23 cellular contexts compared by ENCODE assay signal in genomic region chr4:168531305-168531704, GRCh38. TPM values are rescaled to one million over a fixed set of nuclear protein-coding genes. Genes with fewer than 3 reads are reported as not detected.
DNase-seq lines count a peak whose midpoint lies in the region; ATAC-seq and TF ChIP-seq lines count a peak whose summit lies in the region.
"Had no signal": no experiment of that assay in that cellular context is flagged by ENCODE, and none has a peak within 500 bp of the region (broad histone marks: within the 10 kb centered on the region; RNA-seq: fewer than 3 reads in every experiment).

No MANE protein-coding gene starts in this region.

- H3K36me3 ChIP-seq in kidney epithelial cell (ENCODE audit: control insufficient read depth, insufficient read depth, low read length), result no peaks in the 10 kb centered on the region
- H3K36me3 ChIP-seq in stomach, result no peaks in the 10 kb centered on the region

- H3K9me3 ChIP-seq in stomach, result no peaks in the 10 kb centered on the region
- H3K9me3 ChIP-seq: Caco-2 had no signal

- intact Hi-C loops in left colon (cut with DNase I, micrococcal nuclease), result no loop called here
- intact Hi-C loops in stomach (cut with DNase I; ENCODE audit: low total_unique reads), result no loop called here

- H3K4me3 ChIP-seq in kidney epithelial cell (ENCODE audit: low read depth, low read length) (no peak overlapping the region), stomach (no peak overlapping the region)
- H3K4me3 ChIP-seq: PC-9 had no signal

- TF ChIP-seq CTCF in kidney epithelial cell (IDR thresholded peaks at IDR 0.05; ENCODE audit: insufficient read depth, low read length, poor library complexity, severe bottlenecking) (no peak), stomach (IDR thresholded peaks at IDR 0.05) (no peak)

- ATAC-seq in left colon, result no peak
- ATAC-seq: CD8-positive, alpha-beta T cell; HepG2 had no signal

- H3K27me3 ChIP-seq in kidney epithelial cell (ENCODE audit: control insufficient read depth, insufficient read depth, low read length), result no peaks in the 10 kb centered on the region
- H3K27me3 ChIP-seq in stomach, result no peaks in the 10 kb centered on the region

- no peak overlapping the region for H3K27ac ChIP-seq in stomach
- H3K27ac ChIP-seq: 22Rv1, C4-2B, PC-9 had no signal

- H3K4me1 ChIP-seq in stomach, result no peaks in the 10 kb centered on the region
- H3K4me1 ChIP-seq: Caco-2 had no signal

- no peak for TF ChIP-seq POLR2A in stomach (IDR thresholded peaks at IDR 0.05)

- 88 to 92% (median 92%) methylated on average over 4 of the region's 4 CpGs for WGBS in stomach, 5 donors

- DNase-seq in DMS53 (lab: John Stamatoyannopoulos, UW) (peak; percentile 47), DMS53 treated with DMSO at 0.1 percent for 48 hours (lab: John Stamatoyannopoulos, UW; ENCODE audit: unreplicated experiment) (no peak), SW480 (ENCODE audit: low spot score) (peak; percentile 54), kidney epithelial cell (ENCODE audit: low read depth) (peak; percentile 10), left colon (no peak), stomach (no peak)
- DNase-seq in activated CD4-positive, alpha-beta T cell treated with anti-CD3 and anti-CD28 coated beads for 1 hour, result no peak
- DNase-seq: Caco-2; CD8-positive, alpha-beta T cell; DMS79 treated with DMSO at 0.1 percent for 48 hours; GF-D8; KBM-7; MM.1S; NCI-H2029; NCI-H446 treated with DMSO at 0.1 percent for 48 hours; NCI-H526; NCI-H82; RPMI8226; SHP77 had no signal

- no peak for TF ChIP-seq EP300 in stomach (IDR thresholded peaks at IDR 0.05)

RNA-seq across cellular contexts. Expression of gene PALLD, which starts 34.5 kb away (rescaled TPM):
- total RNA-seq in kidney epithelial cell, result 77.4 and 96.4 TPM in 2 replicates
- 100 to 1,000 TPM in 1 of 2 donors, 10 to 100 TPM in 1; 92.7 to 138 TPM for total RNA-seq in left colon
- total RNA-seq in stomach, result 100 to 1,000 TPM; 204 to 984 (median 301) TPM
- polyA plus RNA-seq in stomach, result 100 to 1,000 TPM in 1 of 3 donors, 10 to 100 TPM in 2; 75.9 to 105 (median 85.8) TPM
- total RNA-seq: CD8-positive, alpha-beta T cell had no signal

RNA-seq across cellular contexts. Expression of gene DDX60L, which starts 51.0 kb away (rescaled TPM):
- total RNA-seq in kidney epithelial cell, result 9.7 and 11.8 TPM in 2 replicates
- 10 to 100 TPM; 36.4 to 41.5 TPM for total RNA-seq in left colon
- total RNA-seq in stomach, result 10 to 100 TPM; 14.6 to 44.4 (median 23.0) TPM
- polyA plus RNA-seq in stomach, result 10 to 100 TPM in 1 of 3 donors, 1 to 10 TPM in 2; 4.2 to 13.1 (median 6.2) TPM

Comparison
In these comparisons a context has a peak if more than half of its experiments do, and no peak if none do; other contexts are left out.
1. DNase-seq: peak in DMS53 (single experiment), SW480 (single experiment) and kidney epithelial cell (single experiment); none in DMS53 treated with DMSO at 0.1 percent for 48 hours (single experiment), activated CD4-positive, alpha-beta T cell treated with anti-CD3 and anti-CD28 coated beads for 1 hour (single experiment), left colon (0 of 2) and stomach (single experiment).